18 cellular contexts compared by ENCODE assay signal in the genomic region with DNA sequence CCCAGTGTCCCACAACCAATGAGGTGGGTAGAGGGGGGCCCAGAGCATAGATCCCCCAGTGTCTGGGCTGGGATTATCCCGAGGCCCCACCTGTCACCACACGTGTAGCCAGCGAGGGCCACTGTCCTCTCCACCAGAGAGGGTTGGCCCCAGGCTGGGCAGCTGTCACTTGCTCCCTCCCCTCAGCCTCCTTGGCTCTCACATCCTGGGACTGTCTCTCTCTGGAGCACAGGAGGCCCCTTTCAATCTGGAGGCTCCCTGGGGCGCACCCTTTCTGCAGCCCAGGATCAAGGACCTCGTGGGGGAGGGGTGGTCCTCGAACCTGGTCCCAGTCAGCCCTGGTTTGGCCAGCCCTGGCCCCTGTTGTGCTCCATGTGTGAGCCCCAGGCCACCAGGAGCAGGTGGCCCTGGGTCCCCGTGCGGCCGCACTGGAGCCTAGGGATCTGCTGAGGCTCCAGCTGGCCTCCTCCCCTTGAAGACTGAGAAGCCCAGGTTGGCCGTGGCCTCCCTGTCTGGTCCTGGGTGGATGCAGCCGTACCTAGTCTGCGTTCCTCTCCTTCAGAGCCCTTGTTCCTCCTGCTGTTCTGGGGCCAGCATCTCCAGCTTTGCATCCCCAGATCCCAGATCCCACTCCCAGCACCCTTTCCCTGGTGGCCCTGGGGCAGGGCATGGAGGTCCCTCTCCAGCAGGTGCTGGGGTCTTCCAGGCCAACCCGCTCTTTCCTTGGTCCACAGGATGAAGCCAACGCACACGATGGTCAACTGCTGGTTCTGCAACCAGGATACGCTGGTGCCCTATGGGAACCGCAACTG.
"Had no signal": no experiment of that assay in that cellular context is flagged by ENCODE, and none has a peak within 500 bp of the region (broad histone marks: within the 10 kb centered on the region; RNA-seq: fewer than 3 reads in every experiment).

No MANE protein-coding gene starts in this region.

- H3K4me3 Mint-ChIP-seq: activated CD4-positive, alpha-beta memory T cell treated with anti-CD3 and anti-CD28 coated beads, Interleukin-2, amount 10 ng/mL, durations not matched to agents 7 days and 5 days; activated naive CD4-positive, alpha-beta T cell treated with anti-CD3 and anti-CD28 coated beads, Interleukin-2, amount 10 ng/mL, durations not matched to agents 7 days and 5 days; activated T-cell treated with anti-CD3 and anti-CD28 coated beads, Interleukin-2, amount 50 U/mL, for 24 hours; central memory CD8-positive, alpha-beta T cell; memory B cell; naive thymus-derived CD4-positive, alpha-beta T cell had no signal

- H3K9me3 ChIP-seq: ascending aorta, mucosa of descending colon, tibial artery had no signal

- H3K27ac ChIP-seq: ascending aorta, tibial artery had no signal

- H3K27ac Mint-ChIP-seq: activated CD4-positive, alpha-beta memory T cell treated with anti-CD3 and anti-CD28 coated beads, Interleukin-2, amount 10 ng/mL, durations not matched to agents 7 days and 5 days; activated naive CD4-positive, alpha-beta T cell treated with anti-CD3 and anti-CD28 coated beads, Interleukin-2, amount 10 ng/mL, durations not matched to agents 7 days and 5 days; activated T-cell treated with anti-CD3 and anti-CD28 coated beads, Interleukin-2, amount 50 U/mL, for 24 hours; memory B cell; naive thymus-derived CD4-positive, alpha-beta T cell had no signal

- DNase-seq: activated CD4-positive, alpha-beta memory T cell treated with anti-CD3 and anti-CD28 coated beads, Interleukin-2, amount 10 ng/mL, durations not matched to agents 7 days and 5 days; activated CD4-positive, alpha-beta T cell treated with anti-CD3 and anti-CD28 coated beads for 48 hours; activated CD4-positive, CD25-positive, alpha-beta regulatory T cell; activated naive CD4-positive, alpha-beta T cell treated with anti-CD3 and anti-CD28 coated beads, Interleukin-2, amount 10 ng/mL, durations not matched to agents 7 days and 5 days; activated T-cell treated with anti-CD3 and anti-CD28 coated beads, Interleukin-2, amount 50 U/mL, for 24 hours; cortex of kidney; erythroblast; foreskin melanocyte; kidney glomerular epithelial cell; naive thymus-derived CD4-positive, alpha-beta T cell; stimulated activated CD4-positive, alpha-beta T cell treated with anti-CD3 and anti-CD28 coated beads, Interleukin-2, amount 100 ng/mL, for 24 hours; stimulated activated naive CD4-positive, alpha-beta T cell treated with Interleukin-2 at 50 U/mL for 16 hours; substantia nigra; tibial artery had no signal

- H3K27me3 Mint-ChIP-seq: activated CD4-positive, alpha-beta memory T cell treated with anti-CD3 and anti-CD28 coated beads, Interleukin-2, amount 10 ng/mL, durations not matched to agents 7 days and 5 days; activated naive CD4-positive, alpha-beta T cell treated with anti-CD3 and anti-CD28 coated beads, Interleukin-2, amount 10 ng/mL, durations not matched to agents 7 days and 5 days; activated T-cell treated with anti-CD3 and anti-CD28 coated beads, Interleukin-2, amount 50 U/mL, for 24 hours; central memory CD8-positive, alpha-beta T cell; memory B cell; naive thymus-derived CD4-positive, alpha-beta T cell had no signal

- H3K27me3 ChIP-seq: ascending aorta, tibial artery had no signal

- H3K9me3 Mint-ChIP-seq: activated CD4-positive, alpha-beta memory T cell treated with anti-CD3 and anti-CD28 coated beads, Interleukin-2, amount 10 ng/mL, durations not matched to agents 7 days and 5 days; activated naive CD4-positive, alpha-beta T cell treated with anti-CD3 and anti-CD28 coated beads, Interleukin-2, amount 10 ng/mL, durations not matched to agents 7 days and 5 days; activated T-cell treated with anti-CD3 and anti-CD28 coated beads, Interleukin-2, amount 50 U/mL, for 24 hours; central memory CD8-positive, alpha-beta T cell; memory B cell; naive thymus-derived CD4-positive, alpha-beta T cell had no signal

- H3K4me3 ChIP-seq: ascending aorta, mucosa of descending colon, tibial artery had no signal

- H3K4me1 ChIP-seq: ascending aorta had no signal
